Comparison of ENCODE assay signal across 7 cellular contexts in the genomic region with DNA sequence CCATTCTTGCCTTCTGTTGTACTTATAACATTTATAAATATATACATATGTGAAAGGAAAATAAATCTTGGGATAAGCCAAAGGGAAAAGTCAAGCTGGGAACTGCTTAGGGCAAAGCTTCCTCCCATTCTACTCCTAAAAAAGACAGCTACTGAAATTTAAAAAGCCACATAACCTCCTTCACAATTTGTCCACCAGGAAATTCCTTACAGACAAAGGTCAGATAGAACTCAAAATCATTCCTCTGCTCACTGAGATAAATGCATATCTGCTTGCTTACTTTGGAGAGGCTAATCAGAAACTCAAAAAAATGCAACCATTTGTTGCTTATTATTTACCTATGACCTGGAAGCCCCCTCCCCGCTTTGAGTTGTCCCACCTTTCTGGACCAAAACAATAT.
"Had no signal": no experiment of that assay in that cellular context is flagged by ENCODE, and none has a peak within 500 bp of the region (broad histone marks: within the 10 kb centered on the region; RNA-seq: fewer than 3 reads in every experiment).

No MANE protein-coding gene starts in this region.

- ATAC-seq: HepG2, K562 had no signal

- DNase-seq: IMR-90, KBM-7 had no signal

- FAIRE-seq: HepG2, HTR-8/SVneo, K562 had no signal

- H3K27ac ChIP-seq: HL-60 had no signal

- H3K27ac Mint-ChIP-seq: IgD-negative memory B cell had no signal

- H3K4me3 Mint-ChIP-seq: IgD-negative memory B cell had no signal

- H3K4me3 ChIP-seq: K562 had no signal
